8 cellular contexts compared by ENCODE assay signal in the genomic region with DNA sequence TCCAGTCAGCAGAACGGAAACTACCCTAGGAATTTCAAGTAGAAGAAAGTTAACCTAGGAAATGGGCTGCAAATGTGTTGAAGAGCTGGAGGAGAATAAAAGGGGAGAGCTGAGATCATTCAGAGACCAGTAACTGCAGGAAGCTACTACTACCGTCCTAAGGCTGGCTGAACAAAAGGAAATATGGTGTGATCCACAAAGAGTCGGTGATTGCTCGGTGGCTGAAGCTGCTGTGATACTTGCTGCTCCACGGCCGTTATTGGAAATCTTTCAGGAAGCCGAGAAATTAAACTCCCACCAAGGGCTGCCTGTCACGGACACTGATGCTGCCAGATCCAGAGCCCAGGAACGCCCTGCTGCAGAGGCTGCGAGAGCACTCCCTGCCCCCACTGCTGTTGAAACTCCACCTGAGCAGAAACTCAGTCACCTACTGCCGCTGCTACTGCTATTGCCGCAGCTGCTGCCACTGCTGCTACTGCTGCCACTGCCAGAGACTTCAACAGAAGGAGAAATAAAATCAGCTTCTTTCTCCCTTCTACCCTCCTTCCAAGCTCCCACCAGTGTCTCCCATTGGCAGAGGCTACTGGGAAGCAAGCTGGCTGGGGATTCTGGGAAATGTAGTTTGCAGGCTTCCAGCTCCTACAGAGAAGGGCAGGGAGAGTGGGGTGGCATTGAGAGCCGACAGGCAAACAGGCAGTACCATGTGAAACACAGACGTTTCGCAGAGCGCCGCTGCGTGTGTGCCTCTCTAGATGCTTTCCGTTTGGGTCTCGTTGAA.
DNase-seq lines count a peak whose midpoint lies in the region; ATAC-seq lines count a peak whose summit lies in the region.

No MANE protein-coding gene starts in this region.

- H4K8ac ChIP-seq in mesendoderm (ENCODE audit: low read depth, low read length), result no peak overlapping the region

- H4K5ac ChIP-seq in mesendoderm (ENCODE audit: low read length), result no peak overlapping the region

- no peak overlapping the region for H3K18ac ChIP-seq in mesendoderm (ENCODE audit: low read length)

- no peaks in the 10 kb centered on the region for H3K79me1 ChIP-seq in mesendoderm (ENCODE audit: low read length)

- H3K79me2 ChIP-seq in mesendoderm (ENCODE audit: control insufficient read depth, insufficient read depth, low read length), result no peaks in the 10 kb centered on the region

- H3K4ac ChIP-seq in mesendoderm (ENCODE audit: low read depth, low read length), result no peak overlapping the region

- H3K4me1 ChIP-seq in mesendoderm (ENCODE audit: control insufficient read depth, low read depth, low read length), result peaks cover 5% of the 10 kb centered on the region

- no peak overlapping the region for H2AK5ac ChIP-seq in mesendoderm (ENCODE audit: low read length)

- H3K27ac ChIP-seq in epithelial cell of prostate (peak overlapping the region; percentile 65), mesendoderm (ENCODE audit: low read depth, low read length) (no peak overlapping the region)

- DNase-seq in Ammon's horn (ENCODE audit: low spot score), result peak; percentile 93
- DNase-seq in NCI-H82 (lab: John Stamatoyannopoulos, UW), result peak; percentile 84
- DNase-seq in activated CD8-positive, alpha-beta memory T cell treated with anti-CD3 and anti-CD28 coated beads, Interleukin-2, amount 50 U/mL, for 48 hours, result peak; percentile 64
- DNase-seq in epithelial cell of prostate (ENCODE audit: low read depth, low spot score), result no peak
- peak; percentile 91 for DNase-seq in mesendoderm
- peak; percentile 19 for DNase-seq in stimulated activated naive CD4-positive, alpha-beta T cell treated with Interleukin-2 at 50 U/mL for 16 hours (lab: John Stamatoyannopoulos, UW)

- H3K23ac ChIP-seq in mesendoderm (ENCODE audit: low read length), result no peak overlapping the region

- peak overlapping the region; percentile 80 for H3K9ac ChIP-seq in mesendoderm (ENCODE audit: low read length)

- no peak overlapping the region for H2BK5ac ChIP-seq in mesendoderm (ENCODE audit: low read length)

- H3K4me3 ChIP-seq in mesendoderm (ENCODE audit: low read length), result peak overlapping the region; percentile 62

- H2BK120ac ChIP-seq in mesendoderm (ENCODE audit: low read depth, low read length), result no peak overlapping the region

- H3K56ac ChIP-seq in mesendoderm (ENCODE audit: low read length), result peak overlapping the region; percentile 87

- no peaks in the 10 kb centered on the region for H3K36me3 ChIP-seq in mesendoderm (ENCODE audit: control insufficient read depth, insufficient read depth, low read length)

- H3K4me2 ChIP-seq in mesendoderm (ENCODE audit: low read length), result peak overlapping the region; percentile 96

- no peaks in the 10 kb centered on the region for H3K27me3 ChIP-seq in mesendoderm (ENCODE audit: insufficient read depth, low read length, poor library complexity)

- H2BK15ac ChIP-seq in mesendoderm (replicated peaks; ENCODE audit: low read depth), result no peak overlapping the region

- no CpG with 5 or more reads among the region's 20 CpGs for WGBS in mesendoderm (ENCODE audit: extremely low coverage, insufficient coverage, low lambda C conversion rate)

- ATAC-seq in GM19043 (IDR thresholded peaks at IDR 0.05; ENCODE audit: low read depth, unreplicated experiment) (peak; percentile 38), HG03469 (IDR thresholded peaks at IDR 0.05; ENCODE audit: unreplicated experiment) (peak; percentile 21)
